In the genomic region with DNA sequence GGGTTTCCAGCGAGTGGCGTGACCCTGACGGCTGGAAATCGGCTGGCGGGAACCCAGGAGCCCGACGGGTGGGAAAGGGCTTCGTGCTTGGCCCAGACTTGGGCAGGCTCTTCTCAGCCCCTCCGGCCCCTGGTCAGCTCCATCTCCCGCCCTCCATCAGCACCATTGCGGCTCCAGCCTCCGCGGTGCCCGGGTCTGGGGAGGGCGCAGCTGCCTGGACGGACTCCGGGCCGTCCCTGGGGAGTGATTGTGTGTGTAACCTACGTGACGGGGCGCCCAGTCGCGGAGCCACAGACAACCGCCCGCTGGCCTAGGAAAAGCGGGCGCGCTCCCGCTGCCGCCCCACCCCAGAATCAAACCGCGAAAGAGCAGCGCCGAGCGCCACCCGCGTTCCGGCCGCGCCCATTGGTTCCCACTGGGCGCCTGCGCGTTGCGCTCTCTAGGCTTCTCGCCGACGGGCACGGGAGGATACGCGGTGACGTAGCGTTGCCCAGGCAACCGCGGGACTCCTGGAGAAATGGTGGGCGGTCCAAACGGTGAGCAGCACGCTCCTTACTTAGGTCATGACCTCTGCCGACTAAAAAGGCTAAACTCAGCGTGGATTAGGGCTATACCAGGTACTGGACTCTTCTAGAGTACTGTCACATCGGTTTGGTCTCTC, we compare ENCODE assay signal across 8 cellular contexts. TPM values are rescaled to one million over a fixed set of nuclear protein-coding genes. Genes with fewer than 3 reads are reported as not detected.
DNase-seq lines count a peak whose midpoint lies in the region; ATAC-seq, FAIRE-seq and TF ChIP-seq lines count a peak whose summit lies in the region.

CFAP20DC (minus strand) TSS at position 355 of the 661 bp plus-strand sequence. CDS start 394 bp downstream, outside the sequence.

- H3K36me3 ChIP-seq in GM06990 (ENCODE audit: control insufficient read depth, insufficient read depth, low read length) (no peaks in the 10 kb centered on the region), right atrium auricular region (no peaks in the 10 kb centered on the region), psoas muscle (ENCODE audit: insufficient read depth in 1 of 2, low read depth in 1 of 2) (no peaks in the 10 kb centered on the region)

- H3K9me3 Mint-ChIP-seq in T-cell: no peaks in the 10 kb centered on the region

- H3K4me1 ChIP-seq in right atrium auricular region (peaks cover 0 to 5% of the 10 kb centered on the region in 2 donors), psoas muscle (no peaks in the 10 kb centered on the region)

- H3K4me3 ChIP-seq in GM06990 (replicated peaks; ENCODE audit: low read depth, low read length) (peak within 1 kb of the TSS; percentile 76), right atrium auricular region (peak within 1 kb of the TSS; percentile 33 to 59), psoas muscle (peak within 1 kb of the TSS; percentile 66)

- H3K36me3 Mint-ChIP-seq in T-cell: no peaks in the 10 kb centered on the region

- whole genome bisulfite sequencing in psoas muscle, 3 donors: 2 to 3% (median 2%) methylated on average over 42 to 60 of the region's 60 CpGs

- DNase-seq in GM06990 (ENCODE audit: extremely low read depth, insufficient read length): peak; percentile 94
- DNase-seq in HEK293T (ENCODE audit: extremely low spot score): peak; percentile 95
- peak; percentile 87 for DNase-seq in NAMALWA (ENCODE audit: low spot score)
- peak; percentile 50 to 88 (median 83) for DNase-seq in T-cell
- peak in 55 of 56 donors; percentile 3 to 83 (median 52) for DNase-seq in amygdala (lab: John Stamatoyannopoulos, UW)
- peak; percentile 94 for DNase-seq in right atrium auricular region (ENCODE audit: low spot score)
- DNase-seq in psoas muscle: peak; percentile 89 to 93
- DNase-seq in urothelium cell line (ENCODE audit: low spot score): peak; percentile 98

- peaks cover 4 to 9% (median 8%) of the 10 kb centered on the region in 3 donors for H3K4me1 Mint-ChIP-seq in T-cell

- intact Hi-C loops in psoas muscle (cut with DNase I): loop anchor here in 1 of 2 donors (10.0 kb wide), 1 partner anchor 405 kb away; no protein-coding TSS in a partner anchor

- no peaks in the 10 kb centered on the region for H3K27me3 Mint-ChIP-seq in T-cell

- TF ChIP-seq CTCF in GM06990 (IDR thresholded peaks at IDR 0.05; ENCODE audit: insufficient read depth, low read length, poor library complexity, severe bottlenecking): no peak
- no peak for TF ChIP-seq CTCF in right atrium auricular region (IDR thresholded peaks at IDR 0.05)
- no peak for TF ChIP-seq CTCF in psoas muscle (IDR thresholded peaks at IDR 0.05)

- peak within 1 kb of the TSS; percentile 1 to 36 for H3K27ac Mint-ChIP-seq in T-cell

- no peaks in the 10 kb centered on the region for H3K9me3 ChIP-seq in right atrium auricular region
- H3K9me3 ChIP-seq in psoas muscle: no peaks in the 10 kb centered on the region

- peak; percentile 88 for FAIRE-seq in urothelium cell line (lab: Jason Lieb, UNC)

- ATAC-seq in T-cell (replicated peaks in 1 of 4) (peak; percentile 95 to 97 (median 96)), psoas muscle (peak; percentile 69 to 92 (median 88))

- no peaks in the 10 kb centered on the region for H3K27me3 ChIP-seq in GM06990 (replicated peaks; ENCODE audit: control insufficient read depth, insufficient read depth, low read length)
- no peaks in the 10 kb centered on the region for H3K27me3 ChIP-seq in right atrium auricular region
- peaks cover 0 to 2% (median 0%) of the 10 kb centered on the region in 3 donors for H3K27me3 ChIP-seq in psoas muscle (ENCODE audit: insufficient read depth in 3 of 3, low read length in 2 of 3)

- peak within 1 kb of the TSS; percentile 72 to 77 (median 75) for H3K4me3 Mint-ChIP-seq in T-cell

- CTCF ChIA-PET in HEK293T (lab: Yijun Ruan, JAX) (no interaction called here), T-cell (lab: Charles Lee) (no interaction called here)

- H3K27ac ChIP-seq in right atrium auricular region (peak within 1 kb of the TSS; percentile 18 to 56), psoas muscle (no peak within 1 kb of the TSS)

- POLR2A ChIA-PET in HEK293T (lab: Yijun Ruan, JAX) (interaction anchor here (0.6 kb wide), 1 partner anchor 154 kb away, joined by 3 read pairs; no protein-coding TSS in a partner anchor), T-cell (lab: Charles Lee) (no interaction called here)

TF ChIP-seq in HEK293T, 16 proteins besides CTCF, POLR2A, EP300 and RAD21:
- TF ChIP-seq L3MBTL2 (conservative IDR thresholded peaks at IDR 0.05) (peak; percentile 68), HDGF (IDR thresholded peaks at IDR 0.05; ENCODE audit: borderline replicate concordance) (0 out of 2 replicates have a peak, but pooled peaks have one; percentile 62), SP1 (IDR thresholded peaks at IDR 0.05) (no peak)

RNA-seq across cellular contexts. Expression of gene CFAP20DC, which starts in this region (rescaled TPM):
- under 1 TPM in 3 of 5 donors, not detected in 2; 0.26 to 0.51 (median 0.28) TPM for total RNA-seq in T-cell
- total RNA-seq in right atrium auricular region: not detected
- total RNA-seq in psoas muscle: not detected
- polyA plus RNA-seq in psoas muscle: under 1 TPM; 0.03 TPM

Comparison
In these comparisons a context has a peak if more than half of its experiments do, and no peak if none do; other contexts are left out.
1. Peak in DNase-seq and ATAC-seq in T-cell; RNA of the gene not detected or under 1 TPM.
2. Peak in DNase-seq, H3K4me3 ChIP-seq and H3K27ac ChIP-seq in right atrium auricular region; RNA of the gene not detected or under 1 TPM.
3. Peak in DNase-seq, ATAC-seq and H3K4me3 ChIP-seq in psoas muscle; RNA of the gene not detected or under 1 TPM.